Comparison of ENCODE assay signal across 17 cellular contexts in genomic region chr21:42291003-42291750, GRCh38. TPM values are rescaled to one million over a fixed set of nuclear protein-coding genes. Genes with fewer than 3 reads are reported as not detected.
DNase-seq lines count a peak whose midpoint lies in the region; ATAC-seq, FAIRE-seq and TF ChIP-seq lines count a peak whose summit lies in the region.
"Had no signal": no experiment of that assay in that cellular context is flagged by ENCODE, and none has a peak within 500 bp of the region (broad histone marks: within the 10 kb centered on the region; RNA-seq: fewer than 3 reads in every experiment).

No MANE protein-coding gene starts in this region.

- intact Hi-C loops in CD14-positive monocyte (cut with micrococcal nuclease) (no loop called here), K562 (cut with micrococcal nuclease) (no loop called here)
- intact Hi-C loops in CD4-positive, alpha-beta T cell (cut with DNase I, micrococcal nuclease), result no loop called here

- TF ChIP-seq CTCF in CD14-positive monocyte (IDR thresholded peaks at IDR 0.05) (no peak), K562 (IDR thresholded peaks at IDR 0.05 in 2 of 3, conservative IDR thresholded peaks at IDR 0.05 in 1 of 3; ENCODE audit: insufficient read depth in 2 of 3, low read depth in 1 of 3, low read length in 3 of 3) (no peak), neural crest cell (conservative IDR thresholded peaks at IDR 0.05) (no peak)
- TF ChIP-seq CTCF in CD4-positive, alpha-beta T cell (IDR thresholded peaks at IDR 0.05), result no peak

- peak; percentile 10 for ATAC-seq in CD4-positive, alpha-beta T cell (ENCODE audit: poor library complexity)
- ATAC-seq in K562 (peak; percentile 18; the same call in 2 of the 3 replicates), HG03354 (IDR thresholded peaks at IDR 0.05; ENCODE audit: poor library complexity, severe bottlenecking, unreplicated experiment) (no peak), HG03521 (IDR thresholded peaks at IDR 0.05; ENCODE audit: unreplicated experiment) (no peak)
- ATAC-seq: PC-3 had no signal

- POLR2A ChIA-PET in CD4-positive, alpha-beta T cell (lab: Charles Lee), result no interaction called here
- POLR2A ChIA-PET in K562 (lab: Yijun Ruan, JAX), result interaction anchor here (0.8 to 1.3 kb wide), 3 partner anchors 9 to 111 kb away, joined by 3 to 4 read pairs (median 3); no protein-coding TSS in a partner anchor

- peaks cover 16 to 40% of the 10 kb centered on the region in 2 donors for H3K36me3 Mint-ChIP-seq in CD14-positive monocyte
- peaks cover 74% of the 10 kb centered on the region for H3K36me3 Mint-ChIP-seq in CD4-positive, alpha-beta T cell (ENCODE audit: low read depth)
- H3K36me3 Mint-ChIP-seq in neural crest cell (ENCODE audit: low read depth), result peaks cover 8% of the 10 kb centered on the region

- no peaks in the 10 kb centered on the region for H3K9me3 ChIP-seq in CD4-positive, alpha-beta T cell (ENCODE audit: control insufficient read depth, low read length)
- no peaks in the 10 kb centered on the region for H3K9me3 ChIP-seq in K562 (replicated peaks; ENCODE audit: control insufficient read depth, insufficient read depth, low read depth, low read length)
- H3K9me3 ChIP-seq: SJCRH30 had no signal

- H2AFZ ChIP-seq in K562 (ENCODE audit: low read depth, low read length), result no peak overlapping the region

- CTCF ChIA-PET in CD4-positive, alpha-beta T cell (lab: Charles Lee), result no interaction called here
- CTCF ChIA-PET in K562 (lab: Yijun Ruan, JAX; ENCODE audit: low intra/inter-chr PET ratio), result no interaction called here

- no peak for TF ChIP-seq POLR2A in K562 (conservative IDR thresholded peaks at IDR 0.05)

- H3K4me3 ChIP-seq in K562, result no peak overlapping the region
- H3K4me3 ChIP-seq: SJCRH30 had no signal

- H3K4me1 ChIP-seq in K562 (replicated peaks in 1 of 2; ENCODE audit: control insufficient read depth in 2 of 2, insufficient read depth in 2 of 2, low read length in 2 of 2), result peaks cover 0 to 16% of the 10 kb centered on the region in 2 experiments; a peak in 2 of 5 replicates
- H3K4me1 ChIP-seq: SJCRH30 had no signal

- H3K4me1 Mint-ChIP-seq in CD14-positive monocyte (peaks cover 37% of the 10 kb centered on the region), neural crest cell (peaks cover 6% of the 10 kb centered on the region)
- no peaks in the 10 kb centered on the region for H3K4me1 Mint-ChIP-seq in CD4-positive, alpha-beta T cell (ENCODE audit: low read depth)
- H3K4me1 Mint-ChIP-seq: CD4-positive, CD25-positive, alpha-beta regulatory T cell had no signal

- no TSS peak for BruUV-seq in K562 (replicated peaks; lab: Mats Ljungman, UMichigan)

- no peaks in the 10 kb centered on the region for H3K9me1 ChIP-seq in K562 (ENCODE audit: control insufficient read depth, insufficient read depth, low read length)

- no peak for TF ChIP-seq EP300 in K562 (IDR thresholded peaks at IDR 0.05; ENCODE audit: low read length)

- H3K79me2 ChIP-seq in K562 (ENCODE audit: control insufficient read depth, insufficient read depth, low read length), result no peaks in the 10 kb centered on the region

- no peaks in the 10 kb centered on the region for H3K27me3 ChIP-seq in CD4-positive, alpha-beta T cell (ENCODE audit: control insufficient read depth, insufficient read depth, low read length)
- peaks cover 49 to 86% of the 10 kb centered on the region in 2 experiments for H3K27me3 ChIP-seq in K562 (ENCODE audit: control insufficient read depth in 2 of 2, insufficient read depth in 2 of 2, low read length in 2 of 2)
- H3K27me3 ChIP-seq: SJCRH30 had no signal

- no peak overlapping the region for H3K4me3 Mint-ChIP-seq in CD14-positive monocyte
- no peak overlapping the region for H3K4me3 Mint-ChIP-seq in CD4-positive, alpha-beta T cell
- H3K4me3 Mint-ChIP-seq in neural crest cell, result no peak overlapping the region
- H3K4me3 Mint-ChIP-seq: CD4-positive, CD25-positive, alpha-beta regulatory T cell had no signal

- WGBS in K562 (ENCODE audit: insufficient coverage, low coverage, missing lambda C conversion rate), result 14% methylated on average over 35 of the region's 35 CpGs

- peaks cover 0 to 7% (median 2%) of the 10 kb centered on the region in 7 donors for H3K9me3 Mint-ChIP-seq in CD14-positive monocyte
- no peaks in the 10 kb centered on the region for H3K9me3 Mint-ChIP-seq in CD4-positive, alpha-beta T cell
- H3K9me3 Mint-ChIP-seq in neural crest cell, result peaks cover 3% of the 10 kb centered on the region

- TF ChIP-seq RAD21 in K562 (CRISPR knock-in tag; conservative IDR thresholded peaks at IDR 0.05 in 1 of 2, IDR thresholded peaks at IDR 0.05 in 1 of 2), result no peak

- no peak for FAIRE-seq in K562 (lab: Jason Lieb, UNC)
- FAIRE-seq: GM19239 had no signal

- H3K4me2 ChIP-seq in K562 (ENCODE audit: insufficient read depth, low read length), result no peak overlapping the region

- H4K20me1 ChIP-seq in K562 (replicated peaks; ENCODE audit: control insufficient read depth, insufficient read depth, low read length), result peaks cover 17% of the 10 kb centered on the region

- H3K27me3 Mint-ChIP-seq in CD14-positive monocyte (ENCODE audit: low read depth in 3 of 3), result peaks cover 0 to 7% (median 0%) of the 10 kb centered on the region in 3 donors
- H3K27me3 Mint-ChIP-seq in CD4-positive, alpha-beta T cell, result no peaks in the 10 kb centered on the region
- no peaks in the 10 kb centered on the region for H3K27me3 Mint-ChIP-seq in neural crest cell (ENCODE audit: low read depth)
- H3K27me3 Mint-ChIP-seq: CD4-positive, CD25-positive, alpha-beta regulatory T cell had no signal

- H3K9ac ChIP-seq in K562 (ENCODE audit: insufficient read depth in 1 of 2, low read depth in 2 of 2, low read length in 2 of 2), result 0 out of 4 replicates have a peak overlapping the region, but pooled peaks of 1 of the 2 experiments have one; percentile 17

- no peak overlapping the region for H3K27ac ChIP-seq in CD4-positive, alpha-beta T cell (ENCODE audit: low read depth, low read length)
- H3K27ac ChIP-seq in K562 (ENCODE audit: extremely low read depth, low read depth, low read length), result no peak overlapping the region
- H3K27ac ChIP-seq: SJCRH30 had no signal

- in situ Hi-C loops in K562 (cut with MboI), result no loop called here

- peak overlapping the region in 4 of 7 donors; percentile 21 to 70 (median 34) for H3K27ac Mint-ChIP-seq in CD14-positive monocyte
- H3K27ac Mint-ChIP-seq in CD4-positive, alpha-beta T cell, result no peak overlapping the region
- peak overlapping the region; percentile 50 for H3K27ac Mint-ChIP-seq in neural crest cell (ENCODE audit: unreplicated experiment)

- no peaks in the 10 kb centered on the region for H3K36me3 ChIP-seq in K562 (ENCODE audit: control insufficient read depth, insufficient read depth, low read length)
- H3K36me3 ChIP-seq: SJCRH30 had no signal

- DNase-seq in CD14-positive monocyte (ENCODE audit: low spot score) (no peak), K562 (ENCODE audit: extremely low read depth in 1 of 4, low spot score in 3 of 4) (no peak), neural crest cell (ENCODE audit: low read depth, low spot score) (no peak), dermis blood vessel endothelial cell (no peak)
- DNase-seq in CD4-positive, alpha-beta T cell, result no peak
- DNase-seq: CD4-positive, CD25-positive, alpha-beta regulatory T cell; HCEC 1CT; KBM-7; NCI-H1417 treated with DMSO at 0.1 percent for 48 hours; NCI-H1930; NCI-H510A; NCI-H774; PC-3; SJCRH30 had no signal

TF ChIP-seq in K562, 482 proteins besides CTCF, POLR2A, EP300 and RAD21 (continues in another document):
- TF ChIP-seq SRSF1 (IDR thresholded peaks at IDR 0.05; ENCODE audit: low read depth, low read length), result no peak

RNA-seq across cellular contexts. Expression of gene TFF3, which starts 24.0 kb away (rescaled TPM):
- polyA plus RNA-seq in CD14-positive monocyte (not detected), K562 (2011; rRNA removed) (0.07 TPM in 1 of 2 replicates, not detected in the other), K562 (2014; fragmentation: Illumina TruSeq; extraction: Trizol) (not detected in 2 replicates), K562 (2014; fragmentation: Nextera tagmentation; extraction: Ambion mirVana) (not detected), K562 (2014; rRNA removed) (not detected in 2 replicates)
- total RNA-seq in CD4-positive, alpha-beta T cell, result not detected
- total RNA-seq in K562 (2011; cell fraction: chromatin; rRNA removed; ENCODE audit: low replicate concordance), result not detected in 2 replicates
- not detected in 2 replicates for total RNA-seq in K562 (2011; cell fraction: nucleolus; rRNA removed)
- not detected in 2 replicates for total RNA-seq in K562 (2011; cell fraction: nucleoplasm; rRNA removed)
- total RNA-seq in K562 (2014; rRNA removed) (not detected in 2 replicates), K562 (2014; rRNA removed; fragmentation: Illumina TruSeq; extraction: Trizol) (not detected in 2 replicates), K562 (2015; rRNA removed; fragmentation: Illumina TruSeq; extraction: Trizol) (not detected in 2 replicates), K562 (2021) (0.72 and 0.78 TPM in 2 replicates), neural crest cell (not detected in 2 replicates), dermis blood vessel endothelial cell (81.9 and 257 TPM in 2 replicates)
- not detected in 2 replicates for polyA plus RNA-seq in K562 (2011; cell fraction: cytosol; rRNA removed)
- polyA plus RNA-seq in K562 (2011; cell fraction: nucleus; rRNA removed), result not detected in 2 replicates
- 0.22 TPM in 1 of 2 replicates, not detected in the other for polyA plus RNA-seq in K562 (2012)
- polyA minus RNA-seq in K562 (2011; rRNA and poly(A)+ RNA removed), result not detected in 2 replicates
- polyA minus RNA-seq in K562 (2011; cell fraction: cytosol; rRNA and poly(A)+ RNA removed), result not detected in 2 replicates
- polyA minus RNA-seq in K562 (2011; cell fraction: nucleus; rRNA and poly(A)+ RNA removed), result not detected in 2 replicates
- total RNA-seq: CD4-positive, CD25-positive, alpha-beta regulatory T cell had no signal
- polyA plus RNA-seq: CD4-positive, CD25-positive, alpha-beta regulatory T cell had no signal

RNA-seq across cellular contexts. Expression of gene TFF2, which starts 59.6 kb away (rescaled TPM):
- polyA plus RNA-seq in CD14-positive monocyte (not detected), K562 (2011; rRNA removed) (not detected in 2 replicates), K562 (2014; fragmentation: Illumina TruSeq; extraction: Trizol) (not detected in 2 replicates), K562 (2014; fragmentation: Nextera tagmentation; extraction: Ambion mirVana) (not detected), K562 (2014; rRNA removed) (not detected in 2 replicates)
- not detected for total RNA-seq in CD4-positive, alpha-beta T cell
- not detected in 2 replicates for total RNA-seq in K562 (2011; cell fraction: chromatin; rRNA removed; ENCODE audit: low replicate concordance)
- total RNA-seq in K562 (2011; cell fraction: nucleolus; rRNA removed), result not detected in 2 replicates
- not detected in 2 replicates for total RNA-seq in K562 (2011; cell fraction: nucleoplasm; rRNA removed)
- total RNA-seq in K562 (2014; rRNA removed) (not detected in 2 replicates), K562 (2014; rRNA removed; fragmentation: Illumina TruSeq; extraction: Trizol) (not detected in 2 replicates), K562 (2015; rRNA removed; fragmentation: Illumina TruSeq; extraction: Trizol) (not detected in 2 replicates), K562 (2021) (not detected in 2 replicates), neural crest cell (not detected in 2 replicates), dermis blood vessel endothelial cell (not detected in 2 replicates)
- polyA plus RNA-seq in K562 (2011; cell fraction: cytosol; rRNA removed), result not detected in 2 replicates
- polyA plus RNA-seq in K562 (2011; cell fraction: nucleus; rRNA removed), result not detected in 2 replicates
- not detected in 2 replicates for polyA plus RNA-seq in K562 (2012)
- polyA minus RNA-seq in K562 (2011; rRNA and poly(A)+ RNA removed), result not detected in 2 replicates
- not detected in 2 replicates for polyA minus RNA-seq in K562 (2011; cell fraction: cytosol; rRNA and poly(A)+ RNA removed)
- not detected in 2 replicates for polyA minus RNA-seq in K562 (2011; cell fraction: nucleus; rRNA and poly(A)+ RNA removed)
- total RNA-seq: CD4-positive, CD25-positive, alpha-beta regulatory T cell; SJCRH30 had no signal
- polyA plus RNA-seq: CD4-positive, CD25-positive, alpha-beta regulatory T cell had no signal

Comparison
In these comparisons a context has a peak if more than half of its experiments do, and no peak if none do; other contexts are left out.
1. ATAC-seq: peak in CD4-positive, alpha-beta T cell (single experiment) and K562 (single experiment); none in HG03354 (single experiment) and HG03521 (single experiment).
2. RNA of gene TFF3, which starts 24.0 kb away (total RNA-seq): 81.9 to 257 TPM in dermis blood vessel endothelial cell; not detected in CD4-positive, alpha-beta T cell, 0.72 to 0.78 TPM in K562 and not detected in neural crest cell; every median in the first group is over 10 times any median in the second.